ENCODE assay signal across 13 cellular contexts in the genomic region with DNA sequence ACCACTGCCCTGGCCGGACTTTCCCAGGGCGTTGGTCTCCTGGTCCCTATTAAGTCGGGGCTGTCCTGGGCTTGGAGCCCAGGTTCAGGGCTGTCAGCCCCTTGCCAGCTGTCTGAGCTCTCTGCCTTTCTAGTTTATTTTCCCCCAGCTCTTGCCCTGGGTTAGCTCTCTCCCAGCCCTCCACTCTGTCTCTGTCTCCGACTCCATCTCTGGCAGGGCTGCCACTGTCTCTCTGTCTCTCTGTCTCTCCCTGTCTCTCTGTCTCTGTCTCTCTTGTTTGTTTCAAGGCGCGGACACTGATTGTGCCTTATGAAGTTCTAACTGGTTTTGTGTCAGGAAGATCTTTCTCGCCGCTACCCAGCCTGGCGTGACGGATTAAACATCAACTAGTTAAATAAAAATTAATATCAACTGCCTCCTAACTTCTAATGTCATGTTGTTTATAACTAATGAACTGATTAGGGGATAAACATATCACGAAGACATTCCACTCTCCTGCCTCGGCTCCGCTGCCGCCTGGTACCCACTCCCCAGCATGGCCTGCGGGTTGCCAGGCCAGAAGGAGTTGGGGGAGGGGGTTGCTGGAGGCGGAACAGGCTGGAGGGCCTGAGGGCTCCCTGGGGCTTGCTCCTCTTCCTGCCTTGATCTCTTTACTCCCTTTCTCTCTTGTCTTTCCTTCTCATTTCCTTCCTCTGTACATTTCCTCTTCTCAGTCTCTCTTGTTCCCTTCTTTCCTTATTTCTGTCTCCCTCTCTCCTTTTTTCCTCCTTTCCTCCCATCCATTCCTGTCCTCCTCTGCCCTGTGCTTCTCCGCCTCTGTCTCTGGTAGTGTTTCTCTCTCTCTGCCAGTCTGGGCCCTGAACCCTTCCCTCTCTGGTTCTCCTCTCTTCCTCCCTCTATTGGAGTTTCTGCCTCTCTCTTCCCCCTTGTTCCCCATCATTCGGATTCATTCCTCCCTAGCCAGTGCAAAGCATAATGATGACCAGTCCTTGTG. TPM values are rescaled to one million over a fixed set of nuclear protein-coding genes. Genes with fewer than 3 reads are reported as not detected.
DNase-seq lines count a peak whose midpoint lies in the region; ATAC-seq and TF ChIP-seq lines count a peak whose summit lies in the region.
"Had no signal": no experiment of that assay in that cellular context is flagged by ENCODE, and none has a peak within 500 bp of the region (broad histone marks: within the 10 kb centered on the region; RNA-seq: fewer than 3 reads in every experiment).

No MANE protein-coding gene starts in this region.

- H3K14ac ChIP-seq in neuronal stem cell (ENCODE audit: low read length) = no peak overlapping the region

- no peaks in the 10 kb centered on the region for H3K9me3 Mint-ChIP-seq in Calu3 (ENCODE audit: low read depth, unreplicated experiment)

- no peak overlapping the region for H2BK120ac ChIP-seq in neuronal stem cell (ENCODE audit: low read depth, low read length)

- no peak overlapping the region for H4K91ac ChIP-seq in neuronal stem cell (ENCODE audit: low read depth, low read length, poor library complexity)

- TF ChIP-seq EP300 in transverse colon (IDR thresholded peaks at IDR 0.05; ENCODE audit: low read depth) = no peak

- H3K23ac ChIP-seq in neuronal stem cell (ENCODE audit: low read depth, low read length, poor library complexity) = peak overlapping the region; percentile 18

- peaks cover 47% of the 10 kb centered on the region for H3K4me1 Mint-ChIP-seq in Calu3 (ENCODE audit: low read depth, unreplicated experiment)

- H3K36me3 ChIP-seq in duodenal mucosa (ENCODE audit: control insufficient read depth in 1 of 2, insufficient read depth in 2 of 2, low read length in 2 of 2) (no peaks in the 10 kb centered on the region), neuronal stem cell (replicated peaks in 1 of 2; ENCODE audit: control insufficient read depth in 2 of 2, insufficient read depth in 2 of 2, low read length in 2 of 2) (no peaks in the 10 kb centered on the region), transverse colon (no peaks in the 10 kb centered on the region)

- H3K9me3 ChIP-seq in duodenal mucosa (ENCODE audit: control insufficient read depth in 1 of 2, low read length in 2 of 2) (no peaks in the 10 kb centered on the region), neuronal stem cell (replicated peaks in 1 of 2; ENCODE audit: control insufficient read depth in 2 of 2, insufficient read depth in 1 of 2, low read depth in 1 of 2, low read length in 2 of 2) (no peaks in the 10 kb centered on the region), transverse colon (no peaks in the 10 kb centered on the region)

- no peak overlapping the region for H2BK12ac ChIP-seq in neuronal stem cell (ENCODE audit: low read length)

- H3K4me1 ChIP-seq in duodenal mucosa (ENCODE audit: control insufficient read depth in 1 of 2, insufficient read depth in 2 of 2, low read length in 2 of 2) (peaks cover 16 to 25% of the 10 kb centered on the region in 2 donors), neuronal stem cell (ENCODE audit: control insufficient read depth in 2 of 2, insufficient read depth in 1 of 2, low read depth in 1 of 2, low read length in 2 of 2) (peaks cover 0 to 4% of the 10 kb centered on the region in 2 donors), transverse colon (peaks cover 13 to 29% (median 24%) of the 10 kb centered on the region in 4 donors)

- H3K27me3 ChIP-seq in duodenal mucosa (ENCODE audit: control insufficient read depth in 1 of 2, insufficient read depth in 2 of 2, low read length in 2 of 2) (peaks cover 86 to 89% of the 10 kb centered on the region in 2 donors), neuronal stem cell (ENCODE audit: control insufficient read depth in 3 of 3, insufficient read depth in 3 of 3, low read depth in 1 of 3, low read length in 3 of 3) (peaks cover 59 to 97% (median 96%) of the 10 kb centered on the region in 3 experiments), transverse colon (peaks cover 99% of the 10 kb centered on the region)

- no peak overlapping the region for H2AK5ac ChIP-seq in neuronal stem cell (ENCODE audit: low read depth, low read length)

- H3K79me1 ChIP-seq in neuronal stem cell (ENCODE audit: low read depth, low read length) = no peaks in the 10 kb centered on the region

- intact Hi-C loops in Calu3 (cut with micrococcal nuclease; ENCODE audit: unreplicated experiment) = no loop called here
- intact Hi-C loops in transverse colon (cut with DNase I; ENCODE audit: low total_unique reads) = no loop called here

- H3K36me3 Mint-ChIP-seq in Calu3 (ENCODE audit: insufficient read depth, unreplicated experiment) = peaks cover 1% of the 10 kb centered on the region

- TF ChIP-seq CTCF in Calu3 (IDR thresholded peaks at IDR 0.05; ENCODE audit: unreplicated experiment) (no peak), transverse colon (IDR thresholded peaks at IDR 0.05) (no peak)

- no peak overlapping the region for H3K27ac Mint-ChIP-seq in Calu3 (ENCODE audit: unreplicated experiment)

- BruUV-seq in Calu3 (replicated peaks; lab: Mats Ljungman, UMichigan) = no TSS peak

- no peak overlapping the region for H3K4me2 ChIP-seq in neuronal stem cell (ENCODE audit: insufficient read depth, low read length, poor library complexity, severe bottlenecking)

- peak; percentile 20 for ATAC-seq in HG02678 (IDR thresholded peaks at IDR 0.05; ENCODE audit: unreplicated experiment)
- ATAC-seq in GM19035 (IDR thresholded peaks at IDR 0.05; ENCODE audit: unreplicated experiment) = no peak

- no peak overlapping the region for H3K4ac ChIP-seq in neuronal stem cell (ENCODE audit: low read length)

- no peak for TF ChIP-seq POLR2A in transverse colon (IDR thresholded peaks at IDR 0.05)

- no peak for DNase-seq in Calu3
- no peak for DNase-seq in neuronal stem cell (ENCODE audit: low spot score)
- DNase-seq in transverse colon = no peak
- DNase-seq in HUDEP-2 (lab: John Stamatoyannopoulos, UW; ENCODE audit: unreplicated experiment in 76 of 76) = no peak
- DNase-seq: activated CD4-positive, CD25-positive, alpha-beta regulatory T cell treated with anti-CD3 and anti-CD28 coated beads, Interleukin-2, amount 50 U/mL, for 72 hours; activated effector memory CD4-positive, alpha-beta T cell treated with Interleukin-2 at 50 U/mL for 16 hours; cerebellar nuclear complex; DMS79; NCI-H446; occipital lobe had no signal

- H3K4me3 Mint-ChIP-seq in Calu3 (ENCODE audit: low read depth, unreplicated experiment) = peak overlapping the region; percentile 71

- peaks cover 98% of the 10 kb centered on the region for H3K27me3 Mint-ChIP-seq in Calu3 (ENCODE audit: unreplicated experiment)

- H3K4me3 ChIP-seq in duodenal mucosa (ENCODE audit: low read depth in 1 of 2, low read length in 2 of 2) (peak overlapping the region in 1 of 2 donors; percentile 29), neuronal stem cell (ENCODE audit: low read length in 2 of 2) (no peak overlapping the region), transverse colon (no peak overlapping the region)

- H3K27ac ChIP-seq in duodenal mucosa (ENCODE audit: low read depth, low read length) = peak overlapping the region; percentile 14
- no peak overlapping the region for H3K27ac ChIP-seq in neuronal stem cell (replicated peaks; ENCODE audit: low read length)
- no peak overlapping the region for H3K27ac ChIP-seq in transverse colon

- H4K8ac ChIP-seq in neuronal stem cell (ENCODE audit: low read depth, low read length) = no peak overlapping the region

- H3K18ac ChIP-seq in neuronal stem cell (ENCODE audit: low read length) = no peak overlapping the region

- CTCF ChIA-PET in Calu3 (lab: Charles Lee) = no interaction called here

- H2BK15ac ChIP-seq in neuronal stem cell (ENCODE audit: low read length) = no peak overlapping the region

- H2AFZ ChIP-seq in neuronal stem cell (ENCODE audit: low read length) = no peak overlapping the region

- H3K9ac ChIP-seq in duodenal mucosa (ENCODE audit: low read depth in 1 of 2, low read length in 2 of 2) = no peak overlapping the region
- H3K9ac ChIP-seq in neuronal stem cell (ENCODE audit: low read depth, low read length, poor library complexity) = no peak overlapping the region

- no CpG with 5 or more reads among the region's 18 CpGs for WGBS in neuronal stem cell (ENCODE audit: extremely low coverage in 2 of 2, insufficient read length in 2 of 2, insufficient replicate concordance in 1 of 2), 2 donors
- WGBS in transverse colon (ENCODE audit: low coverage in 1 of 2), 2 donors = 43 to 63% methylated on average over 13 to 18 of the region's 18 CpGs

- in situ Hi-C loops in transverse colon (cut with MboI; ENCODE audit: low pct_ligation_motif_present in 1 of 4, low pct_unique_long_range_greater_than_20kb in 1 of 4, low sequenced_read_pairs in 3 of 4) = no loop called here

- H2BK5ac ChIP-seq in neuronal stem cell (ENCODE audit: low read length) = no peak overlapping the region

RNA-seq across cellular contexts. Expression of a gene that starts 13.5 kb away (rescaled TPM):
- not detected in 2 replicates for total RNA-seq in Calu3 (2022)
- polyA plus RNA-seq in neuronal stem cell (2013, experiment 1 of 2) = 0.17 TPM
- 0.25 TPM for polyA plus RNA-seq in neuronal stem cell (2013, experiment 2 of 2)
- total RNA-seq in transverse colon = not detected
- total RNA-seq: occipital lobe had no signal
